In genomic region chr2:27929916-27930486, GRCh38 we compare ENCODE assay signal across 1 cellular context.
TF ChIP-seq lines count a peak whose summit lies in the region.

No MANE protein-coding gene starts in this region.

TF ChIP-seq in HepG2, 621 proteins besides CTCF, POLR2A, EP300 and RAD21 (continued from another document and continues in another):
- TF ChIP-seq ZNF605 (CRISPR knock-in tag; IDR thresholded peaks at IDR 0.05) (0 out of 2 replicates have a peak, but pooled peaks have one; percentile 47), SP5 (CRISPR knock-in tag; IDR thresholded peaks at IDR 0.05; ENCODE audit: borderline replicate concordance, low read depth) (peak; percentile 73), ZBTB39 (CRISPR knock-in tag; IDR thresholded peaks at IDR 0.05) (no peak), CREB3 (CRISPR knock-in tag; IDR thresholded peaks at IDR 0.05) (no peak), MEIS2 (CRISPR knock-in tag; IDR thresholded peaks at IDR 0.05) (peak; percentile 88), HDAC6 (IDR thresholded peaks at IDR 0.05; ENCODE audit: low read depth, low read length) (no peak), PBX2 (CRISPR knock-in tag; IDR thresholded peaks at IDR 0.05) (peak; percentile 71), SNAI1 (CRISPR knock-in tag; IDR thresholded peaks at IDR 0.05; ENCODE audit: borderline replicate concordance) (no peak), ARID3A (IDR thresholded peaks at IDR 0.05; ENCODE audit: low read depth, low read length) (peak; percentile 36; the same call in 1 of the 2 replicates), ZNF552 (CRISPR knock-in tag; IDR thresholded peaks at IDR 0.05; ENCODE audit: borderline replicate concordance) (no peak), HNF4G (IDR thresholded peaks at IDR 0.05; ENCODE audit: borderline replicate concordance, low read depth, low read length) (peak; percentile 22; the same call in 1 of the 2 replicates), HNF4G (CRISPR knock-in tag; IDR thresholded peaks at IDR 0.05; ENCODE audit: borderline replicate concordance, low read depth) (no peak), AKNA (CRISPR knock-in tag; IDR thresholded peaks at IDR 0.05; ENCODE audit: borderline replicate concordance) (no peak), PPARG (CRISPR knock-in tag; conservative IDR thresholded peaks at IDR 0.05) (0 out of 2 replicates have a peak, but pooled peaks have one; percentile 31), CREM (IDR thresholded peaks at IDR 0.05) (peak; percentile 31; the same call in 1 of the 2 replicates), CREM (CRISPR knock-in tag; IDR thresholded peaks at IDR 0.05) (no peak), ONECUT2 (CRISPR knock-in tag; IDR thresholded peaks at IDR 0.05) (no peak), ZNF720 (CRISPR knock-in tag; IDR thresholded peaks at IDR 0.05) (no peak), SSRP1 (CRISPR knock-in tag; IDR thresholded peaks at IDR 0.05) (no peak), CREB1 (IDR thresholded peaks at IDR 0.05) (no peak), CREB1 (CRISPR knock-in tag; IDR thresholded peaks at IDR 0.05) (peak; percentile 64), PAXIP1 (CRISPR knock-in tag; conservative IDR thresholded peaks at IDR 0.05) (peak; percentile 40; the same call in 1 of the 2 replicates), ZNF710 (CRISPR knock-in tag; IDR thresholded peaks at IDR 0.05; ENCODE audit: borderline replicate concordance) (no peak), ATM (IDR thresholded peaks at IDR 0.05; ENCODE audit: borderline replicate concordance) (no peak), ELF1 (CRISPR knock-in tag; IDR thresholded peaks at IDR 0.05) (no peak), MIER2 (CRISPR knock-in tag; IDR thresholded peaks at IDR 0.05) (no peak), ZBTB33 (CRISPR knock-in tag; IDR thresholded peaks at IDR 0.05) (peak; percentile 77), GMEB1 (CRISPR knock-in tag; IDR thresholded peaks at IDR 0.05; ENCODE audit: borderline replicate concordance) (no peak), SP2 (CRISPR knock-in tag; IDR thresholded peaks at IDR 0.05) (no peak), PHF21A (CRISPR knock-in tag; IDR thresholded peaks at IDR 0.05) (0 out of 2 replicates have a peak, but pooled peaks have one; percentile 31), MLLT10 (CRISPR knock-in tag; IDR thresholded peaks at IDR 0.05) (no peak), ZBTB37 (CRISPR knock-in tag; IDR thresholded peaks at IDR 0.05) (no peak), SOX13 (IDR thresholded peaks at IDR 0.05) (no peak), SOX13 (CRISPR knock-in tag; conservative IDR thresholded peaks at IDR 0.05 in 1 of 2, IDR thresholded peaks at IDR 0.05 in 1 of 2) (peak in 1 of 2 experiments; percentile 27; a peak in 1 of 4 replicates), ZEB1 (IDR thresholded peaks at IDR 0.05; ENCODE audit: insufficient replicate concordance, low read depth) (peak; percentile 32), ASH2L (IDR thresholded peaks at IDR 0.05; ENCODE audit: insufficient read length, low read depth, low read length) (peak; percentile 79), CCDC6 (CRISPR knock-in tag; IDR thresholded peaks at IDR 0.05) (no peak), HMGA1 (CRISPR knock-in tag; conservative IDR thresholded peaks at IDR 0.05) (no peak), ZNF230 (CRISPR knock-in tag; IDR thresholded peaks at IDR 0.05) (no peak)
